ENCODE assay signal across 8 cellular contexts in genomic region chr2:54176577-54176976, GRCh38.
DNase-seq lines count a peak whose midpoint lies in the region; ATAC-seq, FAIRE-seq and TF ChIP-seq lines count a peak whose summit lies in the region.

No MANE protein-coding gene starts in this region.

- H3K9me3 ChIP-seq in adrenal gland (replicated peaks in 1 of 3) (no peaks in the 10 kb centered on the region), tibial artery (no peaks in the 10 kb centered on the region)

- no peak for ATAC-seq in HG02759 (IDR thresholded peaks at IDR 0.05; ENCODE audit: unreplicated experiment)

- no peak overlapping the region for H3K27ac ChIP-seq in adrenal gland
- no peak overlapping the region for H3K27ac ChIP-seq in tibial artery

- DNase-seq in D341Med (ENCODE audit: low spot score) (peak; percentile 33), adrenal gland (peak in 6 of 7 donors; percentile 20 to 73 (median 40)), hippocampal formation (lab: John Stamatoyannopoulos, UW) (peak; percentile 29 to 30), tibial artery (peak in 1 of 2 donors; percentile 57), GM12892 (ENCODE audit: insufficient read length) (no peak)
- peak; percentile 17 for DNase-seq in Jurkat, Clone E6-1 (ENCODE audit: low read depth, low spot score)
- no peak for DNase-seq in activated T-cell treated with anti-CD3 and anti-CD28 coated beads, Interleukin-2, amount 50 U/mL, for 48 hours

- H3K27me3 ChIP-seq in adrenal gland (no peaks in the 10 kb centered on the region), tibial artery (no peaks in the 10 kb centered on the region)

- TF ChIP-seq CTCF in adrenal gland (IDR thresholded peaks at IDR 0.05), result peak in 4 of 6 experiments; percentile 15 to 33 (median 26)
- TF ChIP-seq CTCF in tibial artery (IDR thresholded peaks at IDR 0.05), result peak; percentile 26 to 37

- no peaks in the 10 kb centered on the region for H3K36me3 ChIP-seq in adrenal gland (replicated peaks in 1 of 2)
- H3K36me3 ChIP-seq in tibial artery, result no peaks in the 10 kb centered on the region

- no peak for TF ChIP-seq POLR2A in adrenal gland (IDR thresholded peaks at IDR 0.05)
- TF ChIP-seq POLR2A in GM12892 (IDR thresholded peaks at IDR 0.05; ENCODE audit: low read depth, low read length), result no peak

- H3K4me1 ChIP-seq in adrenal gland (replicated peaks in 1 of 2) (no peaks in the 10 kb centered on the region), tibial artery (no peaks in the 10 kb centered on the region)

- intact Hi-C loops in adrenal gland (cut with DNase I) (no loop called here), tibial artery (cut with DNase I; ENCODE audit: low total_unique reads) (no loop called here)

- FAIRE-seq in GM12892 (lab: Jason Lieb, UNC), result no peak

- 30 to 38% (median 36%) methylated on average over 2 of the region's 2 CpGs for WGBS in adrenal gland, 4 donors

- no peak overlapping the region for H3K4me3 ChIP-seq in Jurkat, Clone E6-1 (ENCODE audit: low read length)
- no peak overlapping the region for H3K4me3 ChIP-seq in adrenal gland
- H3K4me3 ChIP-seq in tibial artery, result no peak overlapping the region

Comparison
In these comparisons a context has a peak if more than half of its experiments do, and no peak if none do; other contexts are left out.
1. DNase-seq: peak in D341Med (single experiment), Jurkat, Clone E6-1 (single experiment), adrenal gland (6 of 7) and hippocampal formation (2 of 2); none in activated T-cell treated with anti-CD3 and anti-CD28 coated beads, Interleukin-2, amount 50 U/mL, for 48 hours (0 of 2) and GM12892 (single experiment).